In the genomic region with DNA sequence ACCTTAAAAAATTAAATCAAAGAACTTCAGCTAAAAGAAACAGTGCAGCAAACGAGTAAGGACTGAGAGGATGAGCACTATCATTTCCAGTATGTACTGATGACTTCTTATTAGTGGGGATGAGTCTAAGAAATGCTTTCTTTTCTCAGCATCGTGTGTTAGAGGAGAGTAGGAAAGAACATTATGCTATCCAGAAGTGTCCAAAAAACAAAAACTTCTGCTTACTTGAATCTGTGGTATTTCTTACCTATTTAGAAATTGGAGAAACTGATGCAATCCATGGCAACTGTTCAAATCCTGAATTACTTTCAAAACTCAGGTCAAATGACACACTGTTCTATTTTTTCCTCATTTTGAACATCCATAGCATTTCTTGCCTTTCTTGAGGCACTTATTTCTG, we compare ENCODE assay signal across 25 cellular contexts. TPM values are rescaled to one million over a fixed set of nuclear protein-coding genes. Genes with fewer than 3 reads are reported as not detected.
DNase-seq lines count a peak whose midpoint lies in the region; ATAC-seq and TF ChIP-seq lines count a peak whose summit lies in the region.
"Had no signal": no experiment of that assay in that cellular context is flagged by ENCODE, and none has a peak within 500 bp of the region (broad histone marks: within the 10 kb centered on the region; RNA-seq: fewer than 3 reads in every experiment).

No MANE protein-coding gene starts in this region.

- H3K79me2 ChIP-seq in MM.1S (ENCODE audit: low read length) = no peaks in the 10 kb centered on the region

- H3K27me3 ChIP-seq in gastroesophageal sphincter = no peaks in the 10 kb centered on the region
- no peaks in the 10 kb centered on the region for H3K27me3 ChIP-seq in subcutaneous abdominal adipose tissue (ENCODE audit: control insufficient read depth in 5 of 5, insufficient read depth in 4 of 5, low read length in 5 of 5)
- H3K27me3 ChIP-seq in SJCRH30 = peaks cover 6% of the 10 kb centered on the region
- H3K27me3 ChIP-seq in MM.1S (replicated peaks; ENCODE audit: insufficient read depth, low read length) = no peaks in the 10 kb centered on the region
- H3K27me3 ChIP-seq: left lung, upper lobe of left lung had no signal

- intact Hi-C loops in activated T-helper 2 cell treated with anti-CD3 and anti-CD28 coated beads, Interferon-gamma antibody, Interleukin-2, Interleukin-4, amounts not matched to agents 10 μg/mL and 5 μg/mL and 100 μg/mL, durations not matched to agents 14 hours and 24 hours and 36 hours (cut with micrococcal nuclease) = no loop called here

- no peaks in the 10 kb centered on the region for H3K27me3 Mint-ChIP-seq in activated naive CD4-positive, alpha-beta T cell treated with anti-CD3 and anti-CD28 coated beads, Interleukin-2, amount 50 U/mL, for 24 hours
- H3K27me3 Mint-ChIP-seq in activated T-helper 2 cell treated with anti-CD3 and anti-CD28 coated beads, Interferon-gamma antibody, Interleukin-2, Interleukin-4, amounts not matched to agents 10 μg/mL and 5 μg/mL and 100 μg/mL, durations not matched to agents 14 hours and 24 hours and 36 hours (ENCODE audit: low read depth) = no peaks in the 10 kb centered on the region
- H3K27me3 Mint-ChIP-seq: activated naive CD4-positive, alpha-beta T cell treated with anti-CD3 and anti-CD28 coated beads, Interleukin-2, amount 10 ng/mL, durations not matched to agents 7 days and 5 days had no signal

- H3K4me2 ChIP-seq in MM.1S (ENCODE audit: low read depth, low read length) = no peak overlapping the region

- H3K27ac ChIP-seq in gastroesophageal sphincter = no peak overlapping the region
- H3K27ac ChIP-seq in subcutaneous abdominal adipose tissue (ENCODE audit: low read depth, low read length) = peak overlapping the region; percentile 76
- H3K27ac ChIP-seq in SJCRH30 = no peak overlapping the region
- H3K27ac ChIP-seq in MM.1S (ENCODE audit: low read length) = no peak overlapping the region
- H3K27ac ChIP-seq: left lung, upper lobe of left lung had no signal

- peaks cover 11% of the 10 kb centered on the region for H3K36me3 Mint-ChIP-seq in activated naive CD4-positive, alpha-beta T cell treated with anti-CD3 and anti-CD28 coated beads, Interleukin-2, amount 50 U/mL, for 24 hours
- peaks cover 48% of the 10 kb centered on the region for H3K36me3 Mint-ChIP-seq in activated T-helper 2 cell treated with anti-CD3 and anti-CD28 coated beads, Interferon-gamma antibody, Interleukin-2, Interleukin-4, amounts not matched to agents 10 μg/mL and 5 μg/mL and 100 μg/mL, durations not matched to agents 14 hours and 24 hours and 36 hours (ENCODE audit: low read depth)

- DNase-seq in activated naive CD4-positive, alpha-beta T cell treated with Interleukin-2 at 50 U/mL for 16 hours = no peak
- DNase-seq in activated T-helper 2 cell treated with anti-CD3 and anti-CD28 coated beads, Interferon-gamma antibody, Interleukin-2, Interleukin-4, amounts not matched to agents 10 μg/mL and 5 μg/mL and 100 μg/mL, durations not matched to agents 14 hours and 24 hours and 36 hours (ENCODE audit: low spot score) = no peak
- no peak for DNase-seq in SJCRH30
- DNase-seq in MM.1S = no peak
- DNase-seq: ACHN; activated CD4-positive, CD25-positive, alpha-beta regulatory T cell; activated CD8-positive, alpha-beta memory T cell treated with anti-CD3 and anti-CD28 coated beads for 24 hours; activated naive CD4-positive, alpha-beta T cell treated with anti-CD3 and anti-CD28 coated beads, Interleukin-2, amount 10 ng/mL, durations not matched to agents 7 days and 5 days; aorta; cortex of kidney; DMS53; left lung; NCI-H1092; NCI-H187 treated with DMSO at 0.1 percent for 48 hours; NCI-H526 treated with DMSO at 0.1 percent for 48 hours; small intestine; stimulated activated CD4-positive, alpha-beta T cell treated with anti-CD3 and anti-CD28 coated beads, Interleukin-1b, Interleukin-23, amount 100 ng/mL, for 48 hours; stimulated activated CD8-positive, alpha-beta memory T cell treated with anti-CD3 and anti-CD28 coated beads, Interleukin-4, amount 100 ng/mL, for 48 hours; upper lobe of left lung had no signal

- TF ChIP-seq CTCF in gastroesophageal sphincter (IDR thresholded peaks at IDR 0.05) (no peak), MM.1S (IDR thresholded peaks at IDR 0.05; ENCODE audit: low read length) (no peak)

- peak overlapping the region in 1 of 5 donors; percentile 53 for H3K9ac ChIP-seq in subcutaneous abdominal adipose tissue (ENCODE audit: low read length in 5 of 5)
- no peak overlapping the region for H3K9ac ChIP-seq in MM.1S (ENCODE audit: low read length)

- peaks cover 25% of the 10 kb centered on the region for H3K4me1 Mint-ChIP-seq in activated naive CD4-positive, alpha-beta T cell treated with anti-CD3 and anti-CD28 coated beads, Interleukin-2, amount 50 U/mL, for 24 hours
- peaks cover 3% of the 10 kb centered on the region for H3K4me1 Mint-ChIP-seq in activated T-helper 2 cell treated with anti-CD3 and anti-CD28 coated beads, Interferon-gamma antibody, Interleukin-2, Interleukin-4, amounts not matched to agents 10 μg/mL and 5 μg/mL and 100 μg/mL, durations not matched to agents 14 hours and 24 hours and 36 hours (ENCODE audit: low read depth)

- H3K9me3 Mint-ChIP-seq in activated naive CD4-positive, alpha-beta T cell treated with anti-CD3 and anti-CD28 coated beads, Interleukin-2, amount 50 U/mL, for 24 hours = no peaks in the 10 kb centered on the region
- no peaks in the 10 kb centered on the region for H3K9me3 Mint-ChIP-seq in activated T-helper 2 cell treated with anti-CD3 and anti-CD28 coated beads, Interferon-gamma antibody, Interleukin-2, Interleukin-4, amounts not matched to agents 10 μg/mL and 5 μg/mL and 100 μg/mL, durations not matched to agents 14 hours and 24 hours and 36 hours
- H3K9me3 Mint-ChIP-seq: activated naive CD4-positive, alpha-beta T cell treated with anti-CD3 and anti-CD28 coated beads, Interleukin-2, amount 10 ng/mL, durations not matched to agents 7 days and 5 days had no signal

- peak; percentile 78 for ATAC-seq in gastroesophageal sphincter
- ATAC-seq in HG02870 (IDR thresholded peaks at IDR 0.05; ENCODE audit: unreplicated experiment) = no peak
- ATAC-seq: left lung had no signal

- no peak for TF ChIP-seq POLR2A in gastroesophageal sphincter (IDR thresholded peaks at IDR 0.05)

- H3K9me3 ChIP-seq in gastroesophageal sphincter (no peaks in the 10 kb centered on the region), subcutaneous abdominal adipose tissue (ENCODE audit: control insufficient read depth in 5 of 5, low read length in 5 of 5) (no peaks in the 10 kb centered on the region), SJCRH30 (replicated peaks) (no peaks in the 10 kb centered on the region), MM.1S (replicated peaks; ENCODE audit: insufficient read depth, low read length) (no peaks in the 10 kb centered on the region)
- H3K9me3 ChIP-seq: left lung, upper lobe of left lung had no signal

- H3F3A ChIP-seq in MM.1S (ENCODE audit: insufficient read depth, low read length) = no peaks in the 10 kb centered on the region

- TF ChIP-seq EP300 in gastroesophageal sphincter (IDR thresholded peaks at IDR 0.05) = no peak

- H3K4me1 ChIP-seq in gastroesophageal sphincter = no peaks in the 10 kb centered on the region
- peaks cover 0 to 33% (median 6%) of the 10 kb centered on the region in 5 donors for H3K4me1 ChIP-seq in subcutaneous abdominal adipose tissue (ENCODE audit: control insufficient read depth in 5 of 5, insufficient read depth in 5 of 5, low read length in 5 of 5)
- no peaks in the 10 kb centered on the region for H3K4me1 ChIP-seq in SJCRH30
- peaks cover 3% of the 10 kb centered on the region; the same call in 1 of the 2 replicates for H3K4me1 ChIP-seq in MM.1S (ENCODE audit: low read length)
- H3K4me1 ChIP-seq: left lung, upper lobe of left lung had no signal

- no peak overlapping the region for H3K4me3 Mint-ChIP-seq in activated naive CD4-positive, alpha-beta T cell treated with anti-CD3 and anti-CD28 coated beads, Interleukin-2, amount 50 U/mL, for 24 hours
- H3K4me3 Mint-ChIP-seq in activated T-helper 2 cell treated with anti-CD3 and anti-CD28 coated beads, Interferon-gamma antibody, Interleukin-2, Interleukin-4, amounts not matched to agents 10 μg/mL and 5 μg/mL and 100 μg/mL, durations not matched to agents 14 hours and 24 hours and 36 hours (ENCODE audit: low read depth) = no peak overlapping the region
- H3K4me3 Mint-ChIP-seq: activated naive CD4-positive, alpha-beta T cell treated with anti-CD3 and anti-CD28 coated beads, Interleukin-2, amount 10 ng/mL, durations not matched to agents 7 days and 5 days had no signal

- H4K20me1 ChIP-seq in MM.1S (ENCODE audit: insufficient read depth, low read length) = no peaks in the 10 kb centered on the region

- no peaks in the 10 kb centered on the region for H3K9me2 ChIP-seq in MM.1S (replicated peaks; ENCODE audit: insufficient read depth, low read length)

- H3K36me3 ChIP-seq in gastroesophageal sphincter (no peaks in the 10 kb centered on the region), subcutaneous abdominal adipose tissue (ENCODE audit: control insufficient read depth in 5 of 5, insufficient read depth in 5 of 5, low read length in 5 of 5) (peaks cover 0 to 5% (median 0%) of the 10 kb centered on the region in 5 donors), SJCRH30 (no peaks in the 10 kb centered on the region), MM.1S (replicated peaks; ENCODE audit: insufficient read depth, low read length) (no peaks in the 10 kb centered on the region)
- H3K36me3 ChIP-seq: left lung, upper lobe of left lung had no signal

- H3K4me3 ChIP-seq in gastroesophageal sphincter = no peak overlapping the region
- H3K4me3 ChIP-seq in subcutaneous abdominal adipose tissue (ENCODE audit: low read depth in 1 of 5, low read length in 5 of 5) = no peak overlapping the region
- no peak overlapping the region for H3K4me3 ChIP-seq in SJCRH30
- no peak overlapping the region for H3K4me3 ChIP-seq in MM.1S (ENCODE audit: low read length)
- H3K4me3 ChIP-seq: left lung, upper lobe of left lung had no signal

- WGBS in gastroesophageal sphincter (ENCODE audit: low coverage in 1 of 2), 2 donors = 53 to 55% methylated on average over 2 of the region's 2 CpGs

- H3K27ac Mint-ChIP-seq in activated naive CD4-positive, alpha-beta T cell treated with anti-CD3 and anti-CD28 coated beads, Interleukin-2, amount 50 U/mL, for 24 hours = peak overlapping the region; percentile 86
- peak overlapping the region; percentile 59 for H3K27ac Mint-ChIP-seq in activated T-helper 2 cell treated with anti-CD3 and anti-CD28 coated beads, Interferon-gamma antibody, Interleukin-2, Interleukin-4, amounts not matched to agents 10 μg/mL and 5 μg/mL and 100 μg/mL, durations not matched to agents 14 hours and 24 hours and 36 hours
- H3K27ac Mint-ChIP-seq: activated naive CD4-positive, alpha-beta T cell treated with anti-CD3 and anti-CD28 coated beads, Interleukin-2, amount 10 ng/mL, durations not matched to agents 7 days and 5 days had no signal

- H2AFZ ChIP-seq in MM.1S (ENCODE audit: low read length) = no peak overlapping the region

RNA-seq across cellular contexts. Expression of a gene that starts 23.7 kb away (rescaled TPM):
- 5.8 TPM in 2 replicates for total RNA-seq in activated T-helper 2 cell treated with anti-CD3 and anti-CD28 coated beads, Interferon-gamma antibody, Interleukin-2, Interleukin-4, amounts not matched to agents 10 μg/mL and 5 μg/mL and 100 μg/mL, durations not matched to agents 14 hours and 24 hours and 36 hours
- total RNA-seq in gastroesophageal sphincter = 1 to 10 TPM in 3 of 4 donors, under 1 TPM in 1; 0.35 to 2.6 (median 1.7) TPM
- total RNA-seq in SJCRH30 (2014; rRNA removed; shearing (Covaris generic)) = 0.03 and 0.04 TPM in 2 replicates
- total RNA-seq: G401, H1 had no signal
